9 cellular contexts compared by ENCODE assay signal in genomic region chr6:79947191-79948173, GRCh38. TPM values are rescaled to one million over a fixed set of nuclear protein-coding genes. Genes with fewer than 3 reads are reported as not detected.
DNase-seq lines count a peak whose midpoint lies in the region; ATAC-seq and TF ChIP-seq lines count a peak whose summit lies in the region.
"Had no signal": no experiment of that assay in that cellular context is flagged by ENCODE, and none has a peak within 500 bp of the region (broad histone marks: within the 10 kb centered on the region; RNA-seq: fewer than 3 reads in every experiment).

Gene ELOVL4 (minus strand): TSS chr6:79947553. CDS start chr6:79947279, 274 bp downstream.

- no peak within 1 kb of the TSS for H3K27ac ChIP-seq in OCI-LY1 (ENCODE audit: low read depth, low read length, poor library complexity, severe bottlenecking)
- no peak within 1 kb of the TSS for H3K27ac ChIP-seq in subcutaneous abdominal adipose tissue (ENCODE audit: low read depth, low read length)
- H3K27ac ChIP-seq: BLaER1 had no signal

- H3K79me2 ChIP-seq in OCI-LY1 (ENCODE audit: insufficient read depth, low read length): no peaks in the 10 kb centered on the region

- H3K9me3 ChIP-seq in OCI-LY1 (ENCODE audit: low read length) (no peaks in the 10 kb centered on the region), subcutaneous abdominal adipose tissue (ENCODE audit: control insufficient read depth in 5 of 5, low read length in 5 of 5) (no peaks in the 10 kb centered on the region)

- H3K36me3 ChIP-seq in OCI-LY1 (ENCODE audit: insufficient read depth, low read length): no peaks in the 10 kb centered on the region
- H3K36me3 ChIP-seq in subcutaneous abdominal adipose tissue (ENCODE audit: control insufficient read depth in 5 of 5, insufficient read depth in 5 of 5, low read length in 5 of 5): no peaks in the 10 kb centered on the region
- H3K36me3 ChIP-seq: BLaER1 had no signal

- H3K9ac ChIP-seq in OCI-LY1 (ENCODE audit: low read length) (peak within 1 kb of the TSS; percentile 47), subcutaneous abdominal adipose tissue (ENCODE audit: low read length in 5 of 5) (peak within 1 kb of the TSS in 2 of 5 donors; percentile 47 to 49)
- H3K9ac ChIP-seq: BLaER1 had no signal

- TF ChIP-seq CTCF in OCI-LY1 (IDR thresholded peaks at IDR 0.05; ENCODE audit: low read length): no peak
- TF ChIP-seq CTCF in fibroblast of villous mesenchyme (IDR thresholded peaks at IDR 0.05; ENCODE audit: insufficient read depth, low read depth, low read length): no peak
- TF ChIP-seq CTCF in neural crest cell (conservative IDR thresholded peaks at IDR 0.05): no peak

- peak; percentile 75 for DNase-seq in NK-92 treated with Interleukin-12 subunit alpha and Interleukin-12 subunit beta, amount 100 ng/mL, for 24 hours (lab: John Stamatoyannopoulos, UW)
- DNase-seq in NK-92 (lab: John Stamatoyannopoulos, UW; ENCODE audit: unreplicated experiment) (no peak), activated gamma-delta T cell (lab: John Stamatoyannopoulos, UW) (peak; percentile 53), fibroblast of villous mesenchyme (ENCODE audit: low read depth) (peak; percentile 57), neural crest cell (ENCODE audit: low read depth, low spot score) (peak; percentile 63)

- H4K20me1 ChIP-seq in OCI-LY1 (ENCODE audit: insufficient read depth, low read length): no peaks in the 10 kb centered on the region
- H4K20me1 ChIP-seq: BLaER1 had no signal

- H3K27me3 Mint-ChIP-seq in neural crest cell (ENCODE audit: low read depth): peaks cover 30% of the 10 kb centered on the region

- peak within 1 kb of the TSS; percentile 98 for H3K4me3 Mint-ChIP-seq in neural crest cell

- H3K4me3 ChIP-seq in OCI-LY1 (ENCODE audit: low read depth, low read length, poor library complexity, severe bottlenecking) (peak within 1 kb of the TSS; percentile 64), fibroblast of villous mesenchyme (ENCODE audit: low read depth, low read length) (peak within 1 kb of the TSS; percentile 65), subcutaneous abdominal adipose tissue (ENCODE audit: low read depth in 1 of 5, low read length in 5 of 5) (peak within 1 kb of the TSS in 4 of 5 donors; percentile 47 to 65 (median 63))
- H3K4me3 ChIP-seq: BLaER1 had no signal

- H3K27me3 ChIP-seq in OCI-LY1 (ENCODE audit: insufficient read depth, low read length) (no peaks in the 10 kb centered on the region), subcutaneous abdominal adipose tissue (ENCODE audit: control insufficient read depth in 5 of 5, insufficient read depth in 4 of 5, low read length in 5 of 5) (peaks cover 17 to 43% (median 22%) of the 10 kb centered on the region in 5 donors)
- H3K27me3 ChIP-seq: BLaER1 had no signal

- H3K4me1 Mint-ChIP-seq in neural crest cell: peaks cover 21% of the 10 kb centered on the region

- ATAC-seq in HG03571 (IDR thresholded peaks at IDR 0.05; ENCODE audit: unreplicated experiment): peak; percentile 59

- H3K4me1 ChIP-seq in OCI-LY1 (ENCODE audit: insufficient read depth, low read length, severe bottlenecking): peaks cover 24% of the 10 kb centered on the region
- peaks cover 0 to 19% (median 15%) of the 10 kb centered on the region in 5 donors for H3K4me1 ChIP-seq in subcutaneous abdominal adipose tissue (ENCODE audit: control insufficient read depth in 5 of 5, insufficient read depth in 5 of 5, low read length in 5 of 5)
- H3K4me1 ChIP-seq: BLaER1 had no signal

- no peaks in the 10 kb centered on the region for H3F3A ChIP-seq in OCI-LY1 (ENCODE audit: insufficient read depth, low read length)

- peak within 1 kb of the TSS; percentile 53 for H3K27ac Mint-ChIP-seq in neural crest cell (ENCODE audit: unreplicated experiment)

- H3K9me2 ChIP-seq in OCI-LY1 (ENCODE audit: low read depth, low read length): no peaks in the 10 kb centered on the region

- no peaks in the 10 kb centered on the region for H3K36me3 Mint-ChIP-seq in neural crest cell (ENCODE audit: low read depth)

- peak within 1 kb of the TSS; percentile 69 for H2AFZ ChIP-seq in OCI-LY1 (ENCODE audit: low read length)

- H3K4me2 ChIP-seq in OCI-LY1 (ENCODE audit: low read length): peak within 1 kb of the TSS; percentile 78
- H3K4me2 ChIP-seq: BLaER1 had no signal

- H3K9me3 Mint-ChIP-seq in neural crest cell: no peaks in the 10 kb centered on the region

RNA-seq across cellular contexts. Expression of gene ELOVL4, which starts in this region (rescaled TPM):
- total RNA-seq in fibroblast of villous mesenchyme: 5.2 and 9.1 TPM in 2 replicates
- total RNA-seq in neural crest cell: 9.0 and 10.1 TPM in 2 replicates
